8 cellular contexts compared by ENCODE assay signal in genomic region chr12:116736962-116737773, GRCh38. TPM values are rescaled to one million over a fixed set of nuclear protein-coding genes. Genes with fewer than 3 reads are reported as not detected.
DNase-seq lines count a peak whose midpoint lies in the region; ATAC-seq, FAIRE-seq and TF ChIP-seq lines count a peak whose summit lies in the region.

No MANE protein-coding gene starts in this region.

- H3K27ac ChIP-seq in CD8-positive, alpha-beta T cell (ENCODE audit: low read depth, low read length), result peak overlapping the region; percentile 61
- H3K27ac ChIP-seq in right lobe of liver (peak overlapping the region in 2 of 3 donors; percentile 51 to 67), tibial nerve (peak overlapping the region in 3 of 4 donors; percentile 80 to 87 (median 83))

- ATAC-seq in CD8-positive, alpha-beta T cell, result no peak
- no peak for ATAC-seq in right lobe of liver

- peak overlapping the region; percentile 78 for H3K27ac Mint-ChIP-seq in CD8-positive, alpha-beta T cell

- no peaks in the 10 kb centered on the region for H3K27me3 ChIP-seq in CD8-positive, alpha-beta T cell (ENCODE audit: insufficient read depth, low read length)
- no peaks in the 10 kb centered on the region for H3K27me3 ChIP-seq in right lobe of liver
- H3K27me3 ChIP-seq in tibial nerve, result no peaks in the 10 kb centered on the region

- peaks cover 5% of the 10 kb centered on the region for H3K36me3 ChIP-seq in CD8-positive, alpha-beta T cell (ENCODE audit: insufficient read depth, low read length)
- H3K36me3 ChIP-seq in right lobe of liver (no peaks in the 10 kb centered on the region), tibial nerve (peaks cover 0 to 28% (median 0%) of the 10 kb centered on the region in 3 donors)

- no peak for TF ChIP-seq CTCF in CD8-positive, alpha-beta T cell (IDR thresholded peaks at IDR 0.05)
- no peak for TF ChIP-seq CTCF in astrocyte of the spinal cord (IDR thresholded peaks at IDR 0.05; ENCODE audit: low read depth, low read length)
- TF ChIP-seq CTCF in right lobe of liver (IDR thresholded peaks at IDR 0.05), result no peak
- TF ChIP-seq CTCF in tibial nerve (IDR thresholded peaks at IDR 0.05), result no peak

- TF ChIP-seq EP300 in tibial nerve (IDR thresholded peaks at IDR 0.05), result no peak

- POLR2A ChIA-PET in CD8-positive, alpha-beta T cell (lab: Charles Lee), result no interaction called here

- H3K9me3 Mint-ChIP-seq in CD8-positive, alpha-beta T cell, result no peaks in the 10 kb centered on the region

- no peak for TF ChIP-seq POLR2A in right lobe of liver (IDR thresholded peaks at IDR 0.05)
- no peak for TF ChIP-seq POLR2A in tibial nerve (IDR thresholded peaks at IDR 0.05)

- 4% methylated on average over 22 of the region's 24 CpGs for WGBS in right lobe of liver (ENCODE audit: insufficient coverage, low coverage, low lambda C conversion rate, missing lambda C conversion rate)
- 3 to 4% methylated on average over 24 of the region's 24 CpGs for WGBS in tibial nerve, 2 donors

- H3K4me3 Mint-ChIP-seq in CD8-positive, alpha-beta T cell, result peak overlapping the region; percentile 95

- peaks cover 32% of the 10 kb centered on the region for H3K36me3 Mint-ChIP-seq in CD8-positive, alpha-beta T cell

- intact Hi-C loops in CD8-positive, alpha-beta T cell (cut with DNase I, micrococcal nuclease), result loop anchor here (5.0 to 10.0 kb wide), 4 partner anchors 175 to 1638 kb away; partner anchors contain the start of genes RFC5 (in 2 of the 2), SUDS3 (in 2 of the 2), TAOK3 (in 2 of the 2) and FBXW8 (in 1 of the 2)
- intact Hi-C loops in right lobe of liver (cut with DNase I), result no loop called here

- no peak for DNase-seq in CD8-positive, alpha-beta T cell
- DNase-seq in HTR-8/SVneo (ENCODE audit: insufficient read length, low spot score) (peak; percentile 24), astrocyte of the spinal cord (ENCODE audit: low read depth, low spot score) (no peak), right lobe of liver (peak in 1 of 3 donors; percentile 59), tibial nerve (ENCODE audit: low spot score in 2 of 2) (no peak), NCI-H774 (lab: John Stamatoyannopoulos, UW) (no peak), OCI-M1 (lab: John Stamatoyannopoulos, UW) (no peak), OCI-M2 (lab: John Stamatoyannopoulos, UW; ENCODE audit: unreplicated experiment) (no peak)

- peaks cover 43% of the 10 kb centered on the region for H3K4me1 Mint-ChIP-seq in CD8-positive, alpha-beta T cell (ENCODE audit: low read depth)

- no peaks in the 10 kb centered on the region for H3K27me3 Mint-ChIP-seq in CD8-positive, alpha-beta T cell (ENCODE audit: low read depth)

- peak overlapping the region; percentile 81 for H3K4me3 ChIP-seq in CD8-positive, alpha-beta T cell (ENCODE audit: low read depth, low read length)
- H3K4me3 ChIP-seq in astrocyte of the spinal cord (ENCODE audit: low read depth, low read length) (peak overlapping the region; percentile 95), right lobe of liver (peak overlapping the region; percentile 77 to 93 (median 80)), tibial nerve (peak overlapping the region; percentile 58 to 94 (median 79))

- H3K4me1 ChIP-seq in CD8-positive, alpha-beta T cell (ENCODE audit: insufficient read depth, low read length), result peaks cover 13% of the 10 kb centered on the region
- H3K4me1 ChIP-seq in right lobe of liver (peaks cover 0 to 30% (median 12%) of the 10 kb centered on the region in 4 donors), tibial nerve (peaks cover 0 to 20% (median 10%) of the 10 kb centered on the region in 4 donors)

- in situ Hi-C loops in astrocyte of the spinal cord (cut with HindIII; ENCODE audit: low sequenced_read_pairs), result no loop called here

- CTCF ChIA-PET in CD8-positive, alpha-beta T cell (lab: Charles Lee), result no interaction called here

- no peak for FAIRE-seq in HTR-8/SVneo (lab: Jason Lieb, UNC)

- H3K9me3 ChIP-seq in CD8-positive, alpha-beta T cell (ENCODE audit: low read length), result no peaks in the 10 kb centered on the region
- no peaks in the 10 kb centered on the region for H3K9me3 ChIP-seq in right lobe of liver
- no peaks in the 10 kb centered on the region for H3K9me3 ChIP-seq in tibial nerve

RNA-seq across cellular contexts. Expression of gene SPRING1, which starts 0.7 kb away (rescaled TPM):
- total RNA-seq in CD8-positive, alpha-beta T cell, result 10 to 100 TPM; 14.1 to 14.4 TPM
- total RNA-seq in right lobe of liver, result 10 to 100 TPM in 4 of 6 experiments, 1 to 10 TPM in 2; 4.9 to 18.7 (median 12.0) TPM
- 10 to 100 TPM; 13.9 to 18.6 (median 14.9) TPM for total RNA-seq in tibial nerve

RNA-seq across cellular contexts. Expression of gene RNFT2, which starts 0.9 kb away (rescaled TPM):
- total RNA-seq in CD8-positive, alpha-beta T cell, result 1 to 10 TPM; 3.8 to 4.1 TPM
- 1 to 10 TPM in 2 of 6 experiments, under 1 TPM in 4; 0.09 to 2.1 (median 0.75) TPM for total RNA-seq in right lobe of liver
- 1 to 10 TPM in 3 of 4 donors, under 1 TPM in 1; 0.59 to 5.9 (median 2.5) TPM for total RNA-seq in tibial nerve

Comparison
In these comparisons a context has a peak if more than half of its experiments do, and no peak if none do; other contexts are left out.
1. intact Hi-C loops: an anchor here in CD8-positive, alpha-beta T cell (5.0 to 10.0 kb wide); none called in right lobe of liver.